1 cellular context compared by ENCODE assay signal in genomic region chr1:206114692-206115430, GRCh38.
TF ChIP-seq lines count a peak whose summit lies in the region.

No MANE protein-coding gene starts in this region.

TF ChIP-seq in GM12878, 131 proteins besides CTCF, POLR2A, EP300 and RAD21 (continued from another document):
- TF ChIP-seq, protein P1, sequence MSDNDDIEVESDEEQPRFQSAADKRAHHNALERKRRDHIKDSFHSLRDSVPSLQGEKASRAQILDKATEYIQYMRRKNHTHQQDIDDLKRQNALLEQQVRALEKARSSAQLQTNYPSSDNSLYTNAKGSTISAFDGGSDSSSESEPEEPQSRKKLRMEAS (IDR thresholded peaks at IDR 0.05; ENCODE audit: low read depth, low read length) = no peak
- TF ChIP-seq SRF (IDR thresholded peaks at IDR 0.05; ENCODE audit: low read depth in 2 of 2, low read length in 2 of 2) = no peak
- TF ChIP-seq, protein P2, sequence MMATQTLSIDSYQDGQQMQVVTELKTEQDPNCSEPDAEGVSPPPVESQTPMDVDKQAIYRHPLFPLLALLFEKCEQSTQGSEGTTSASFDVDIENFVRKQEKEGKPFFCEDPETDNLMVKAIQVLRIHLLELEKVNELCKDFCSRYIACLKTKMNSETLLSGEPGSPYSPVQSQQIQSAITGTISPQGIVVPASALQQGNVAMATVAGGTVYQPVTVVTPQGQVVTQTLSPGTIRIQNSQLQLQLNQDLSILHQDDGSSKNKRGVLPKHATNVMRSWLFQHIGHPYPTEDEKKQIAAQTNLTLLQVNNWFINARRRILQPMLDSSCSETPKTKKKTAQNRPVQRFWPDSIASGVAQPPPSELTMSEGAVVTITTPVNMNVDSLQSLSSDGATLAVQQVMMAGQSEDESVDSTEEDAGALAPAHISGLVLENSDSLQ (IDR thresholded peaks at IDR 0.05) = peak; percentile 62
TF ChIP-seq in GM12878: peak in this region for 1.
